24 cellular contexts compared by ENCODE assay signal in genomic region chr4:153510252-153511001, GRCh38. TPM values are rescaled to one million over a fixed set of nuclear protein-coding genes. Genes with fewer than 3 reads are reported as not detected.
A peak's percentile ranks its signal among the peaks of the same experiment; 100 is the strongest.
DNase-seq lines count a peak whose midpoint lies in the region; ATAC-seq, FAIRE-seq and TF ChIP-seq lines count a peak whose summit lies in the region.
"Had no signal": no experiment of that assay in that cellular context is flagged by ENCODE, and none has a peak within 500 bp of the region (broad histone marks: within the 10 kb centered on the region; RNA-seq: fewer than 3 reads in every experiment).

No MANE protein-coding gene starts in this region.

- H3K27me3 ChIP-seq in CD4-positive, alpha-beta memory T cell (ENCODE audit: insufficient read depth, low read length): no peaks in the 10 kb centered on the region
- H3K27me3 ChIP-seq in K562 (ENCODE audit: control insufficient read depth in 2 of 2, insufficient read depth in 2 of 2, low read length in 2 of 2): no peaks in the 10 kb centered on the region
- no peaks in the 10 kb centered on the region for H3K27me3 ChIP-seq in naive thymus-derived CD4-positive, alpha-beta T cell (ENCODE audit: control insufficient read depth in 2 of 2, insufficient read depth in 2 of 2, low read length in 2 of 2)
- H3K27me3 ChIP-seq: pancreas, SJSA1, thyroid gland had no signal

- no peak for TF ChIP-seq RAD21 in K562 (CRISPR knock-in tag; conservative IDR thresholded peaks at IDR 0.05 in 1 of 2, IDR thresholded peaks at IDR 0.05 in 1 of 2)

- intact Hi-C loops in CD4-positive, alpha-beta memory T cell (cut with micrococcal nuclease): no loop called here
- intact Hi-C loops in K562 (cut with micrococcal nuclease): no loop called here
- intact Hi-C loops in naive thymus-derived CD4-positive, alpha-beta T cell (cut with micrococcal nuclease): no loop called here

- BruUV-seq in K562 (replicated peaks; lab: Mats Ljungman, UMichigan): no TSS peak

- peak overlapping the region in 5 of 7 donors; percentile 22 to 64 (median 48) for H3K27ac Mint-ChIP-seq in CD4-positive, alpha-beta memory T cell
- H3K27ac Mint-ChIP-seq in naive thymus-derived CD4-positive, alpha-beta T cell: peak overlapping the region in 6 of 9 donors; percentile 55 to 78 (median 60)

- ATAC-seq in K562: no peak
- ATAC-seq in naive thymus-derived CD4-positive, alpha-beta T cell: no peak
- no peak for ATAC-seq in GM21576 (IDR thresholded peaks at IDR 0.05; ENCODE audit: unreplicated experiment)
- ATAC-seq: CD8-positive, alpha-beta T cell; right cardiac atrium; stimulated activated naive CD8-positive, alpha-beta T cell treated with anti-CD3 and anti-CD28 coated beads, Interleukin-15, amount 100 ng/mL, for 72 hours had no signal

- in situ Hi-C loops in K562 (cut with MboI): no loop called here

- POLR2A ChIA-PET in CD4-positive, alpha-beta memory T cell (lab: Charles Lee; ENCODE audit: partially characterized antibody): interaction anchor here (0.9 to 2.9 kb wide), 2 partner anchors 12 to 22 kb away, joined by 3 to 17 read pairs; no protein-coding TSS in a partner anchor
- POLR2A ChIA-PET in HEK293 (lab: Yijun Ruan, JAX) (no interaction called here), K562 (lab: Yijun Ruan, JAX) (no interaction called here)
- POLR2A ChIA-PET in naive thymus-derived CD4-positive, alpha-beta T cell (lab: Charles Lee): interaction anchor here (0.7 to 1.9 kb wide), 4 partner anchors 10 to 32 kb away, joined by 3 to 6 read pairs (median 4); no protein-coding TSS in a partner anchor

- CTCF ChIA-PET in CD4-positive, alpha-beta memory T cell (lab: Charles Lee; ENCODE audit: partially characterized antibody): interaction anchor here (1.0 to 1.7 kb wide), 3 partner anchors 8 to 28 kb away, joined by 3 to 5 read pairs (median 3); no protein-coding TSS in a partner anchor
- CTCF ChIA-PET in HEK293 (lab: Yijun Ruan, JAX) (interaction anchor here (0.6 kb wide), 1 partner anchor 12 kb away, joined by 3 read pairs; no protein-coding TSS in a partner anchor), K562 (lab: Yijun Ruan, JAX; ENCODE audit: low intra/inter-chr PET ratio) (no interaction called here)
- CTCF ChIA-PET in naive thymus-derived CD4-positive, alpha-beta T cell (lab: Charles Lee): interaction anchor here (0.6 to 1.2 kb wide), 2 partner anchors 41 to 64 kb away, joined by 3 read pairs; no protein-coding TSS in a partner anchor

- no peaks in the 10 kb centered on the region for H3K9me3 Mint-ChIP-seq in CD4-positive, alpha-beta memory T cell
- H3K9me3 Mint-ChIP-seq in naive thymus-derived CD4-positive, alpha-beta T cell: peaks cover 0 to 4% (median 0%) of the 10 kb centered on the region in 11 donors
- H3K9me3 Mint-ChIP-seq: CD8-positive, alpha-beta T cell had no signal

- no peak for TF ChIP-seq EP300 in K562 (IDR thresholded peaks at IDR 0.05; ENCODE audit: low read length)

- no peaks in the 10 kb centered on the region for H3K9me3 ChIP-seq in CD4-positive, alpha-beta memory T cell (ENCODE audit: control insufficient read depth in 1 of 2, low read length in 2 of 2)
- H3K9me3 ChIP-seq in HEK293 (ENCODE audit: control insufficient read depth, insufficient read depth, low read depth, low read length): no peaks in the 10 kb centered on the region
- no peaks in the 10 kb centered on the region for H3K9me3 ChIP-seq in K562 (replicated peaks; ENCODE audit: control insufficient read depth, insufficient read depth, low read depth, low read length)
- no peaks in the 10 kb centered on the region for H3K9me3 ChIP-seq in naive thymus-derived CD4-positive, alpha-beta T cell (ENCODE audit: control insufficient read depth in 2 of 3, low read length in 3 of 3)
- H3K9me3 ChIP-seq: pancreas, SJSA1, thyroid gland had no signal

- H3K27ac ChIP-seq in CD4-positive, alpha-beta memory T cell (ENCODE audit: low read depth, low read length): no peak overlapping the region
- H3K27ac ChIP-seq in HEK293 (ENCODE audit: extremely low read depth, low read depth, low read length): no peak overlapping the region
- H3K27ac ChIP-seq in K562 (ENCODE audit: extremely low read depth, low read depth, low read length): no peak overlapping the region
- H3K27ac ChIP-seq in naive thymus-derived CD4-positive, alpha-beta T cell (ENCODE audit: low read depth, low read length): no peak overlapping the region
- H3K27ac ChIP-seq: SJSA1, thyroid gland had no signal

- TF ChIP-seq POLR2A in K562 (conservative IDR thresholded peaks at IDR 0.05): no peak

- peaks cover 4% of the 10 kb centered on the region; the same call in 1 of the 2 replicates for H4K20me1 ChIP-seq in K562 (replicated peaks; ENCODE audit: control insufficient read depth, insufficient read depth, low read length)

- no peak for TF ChIP-seq CTCF in HEK293 (tag by site-specific recombination; IDR thresholded peaks at IDR 0.05)
- TF ChIP-seq CTCF in K562 (IDR thresholded peaks at IDR 0.05 in 2 of 3, conservative IDR thresholded peaks at IDR 0.05 in 1 of 3; ENCODE audit: insufficient read depth in 2 of 3, low read depth in 1 of 3, low read length in 3 of 3): no peak

- 95% methylated on average over 7 of the region's 7 CpGs for WGBS in K562 (ENCODE audit: insufficient coverage, low coverage, missing lambda C conversion rate)

- FAIRE-seq in K562 (lab: Jason Lieb, UNC): no peak
- FAIRE-seq: pancreas, TTC549 had no signal

- no peak overlapping the region for H3K9ac ChIP-seq in K562 (ENCODE audit: insufficient read depth in 1 of 2, low read depth in 2 of 2, low read length in 2 of 2)

- no peak overlapping the region for H3K4me3 ChIP-seq in CD4-positive, alpha-beta memory T cell (ENCODE audit: low read length in 2 of 2)
- H3K4me3 ChIP-seq in HEK293 (ENCODE audit: low read depth, low read length) (no peak overlapping the region), K562 (no peak overlapping the region)
- no peak overlapping the region for H3K4me3 ChIP-seq in naive thymus-derived CD4-positive, alpha-beta T cell (ENCODE audit: low read length)
- H3K4me3 ChIP-seq: pancreas, SJSA1, thyroid gland had no signal

- H3K36me3 Mint-ChIP-seq in CD4-positive, alpha-beta memory T cell: peaks cover 48 to 59% of the 10 kb centered on the region in 2 donors
- peaks cover 2 to 60% (median 43%) of the 10 kb centered on the region in 5 donors for H3K36me3 Mint-ChIP-seq in naive thymus-derived CD4-positive, alpha-beta T cell

- no peak overlapping the region for H3K4me3 Mint-ChIP-seq in CD4-positive, alpha-beta memory T cell
- peak overlapping the region in 2 of 10 donors; percentile 21 to 34 for H3K4me3 Mint-ChIP-seq in naive thymus-derived CD4-positive, alpha-beta T cell
- H3K4me3 Mint-ChIP-seq: CD8-positive, alpha-beta T cell; stimulated activated naive CD8-positive, alpha-beta T cell treated with anti-CD3 and anti-CD28 coated beads, Interleukin-15, amount 100 ng/mL, for 72 hours had no signal

- H3K9me1 ChIP-seq in K562 (ENCODE audit: control insufficient read depth, insufficient read depth, low read length): no peaks in the 10 kb centered on the region

- H3K4me1 ChIP-seq in CD4-positive, alpha-beta memory T cell (ENCODE audit: insufficient read depth, low read length): peaks cover 64% of the 10 kb centered on the region
- H3K4me1 ChIP-seq in HEK293 (ENCODE audit: control insufficient read depth, insufficient read depth, low read length) (peaks cover 8% of the 10 kb centered on the region), K562 (replicated peaks in 1 of 2; ENCODE audit: control insufficient read depth in 2 of 2, insufficient read depth in 2 of 2, low read length in 2 of 2) (peaks cover 5 to 13% of the 10 kb centered on the region in 2 experiments; a peak in 4 of 5 replicates)
- H3K4me1 ChIP-seq in naive thymus-derived CD4-positive, alpha-beta T cell (ENCODE audit: control insufficient read depth in 2 of 2, insufficient read depth in 2 of 2, low read length in 2 of 2): peaks cover 0 to 53% of the 10 kb centered on the region in 2 donors

- peaks cover 38% of the 10 kb centered on the region; the same call in 2 of the 3 replicates for H3K79me2 ChIP-seq in K562 (ENCODE audit: control insufficient read depth, insufficient read depth, low read length)

- H3K27me3 Mint-ChIP-seq in CD4-positive, alpha-beta memory T cell: no peaks in the 10 kb centered on the region
- no peaks in the 10 kb centered on the region for H3K27me3 Mint-ChIP-seq in naive thymus-derived CD4-positive, alpha-beta T cell
- H3K27me3 Mint-ChIP-seq: stimulated activated naive CD8-positive, alpha-beta T cell treated with anti-CD3 and anti-CD28 coated beads, Interleukin-15, amount 100 ng/mL, for 72 hours had no signal

- H3K4me2 ChIP-seq in K562 (ENCODE audit: insufficient read depth, low read length): no peak overlapping the region

- H3K36me3 ChIP-seq in CD4-positive, alpha-beta memory T cell (ENCODE audit: insufficient read depth, low read length): no peaks in the 10 kb centered on the region
- H3K36me3 ChIP-seq in HEK293 (ENCODE audit: control insufficient read depth in 2 of 2, insufficient read depth in 1 of 2, low read length in 2 of 2): peaks cover 0 to 6% of the 10 kb centered on the region in 2 experiments; a peak in 1 of 3 replicates
- H3K36me3 ChIP-seq in K562 (ENCODE audit: control insufficient read depth, insufficient read depth, low read length): peaks cover 15% of the 10 kb centered on the region; the same call in 1 of the 3 replicates
- peaks cover 0 to 18% (median 4%) of the 10 kb centered on the region in 3 experiments for H3K36me3 ChIP-seq in naive thymus-derived CD4-positive, alpha-beta T cell (ENCODE audit: control insufficient read depth in 2 of 3, insufficient read depth in 3 of 3, low read length in 3 of 3)
- H3K36me3 ChIP-seq: pancreas, SJSA1, thyroid gland had no signal

- H3K4me1 Mint-ChIP-seq in CD4-positive, alpha-beta memory T cell: peaks cover 56 to 83% (median 65%) of the 10 kb centered on the region in 4 donors
- H3K4me1 Mint-ChIP-seq in naive thymus-derived CD4-positive, alpha-beta T cell: peaks cover 47 to 99% (median 84%) of the 10 kb centered on the region in 7 donors

- DNase-seq in CD4-positive, alpha-beta memory T cell: no peak
- DNase-seq in K562 (ENCODE audit: extremely low read depth in 1 of 4, low spot score in 3 of 4) (no peak), globus pallidus (ENCODE audit: low spot score) (no peak), GM19240 (ENCODE audit: insufficient read length, low spot score) (no peak), foreskin melanocyte (no peak)
- peak in 1 of 9 donors; percentile 3 for DNase-seq in naive thymus-derived CD4-positive, alpha-beta T cell
- DNase-seq: activated naive CD4-positive, alpha-beta T cell treated with anti-CD3 and anti-CD28 coated beads, Interleukin-2, amount 50 U/mL, for 16 hours; activated T-cell treated with anti-CD3 and anti-CD28 coated beads, Interleukin-2, amount 50 U/mL, for 48 hours; CD8-positive, alpha-beta T cell; cerebellar nuclear complex; erythroblast; GOT3; NCI-H1694; NCI-H2171; pancreas; right cardiac atrium; stimulated activated CD4-positive, alpha-beta T cell treated with anti-CD3 and anti-CD28 coated beads, Interleukin-4, amount 100 ng/mL, for 4 hours; stimulated activated naive CD8-positive, alpha-beta T cell treated with anti-CD3 and anti-CD28 coated beads, Interleukin-15, amount 100 ng/mL, for 72 hours; T-helper 1 cell; thyroid gland had no signal

- H2AFZ ChIP-seq in K562 (ENCODE audit: low read depth, low read length): no peak overlapping the region

RNA-seq across cellular contexts. Expression of gene TMEM131L, which starts 44.3 kb away (rescaled TPM):
- total RNA-seq in CD4-positive, alpha-beta memory T cell: 10 to 100 TPM; 62.5 to 65.6 TPM
- 10 to 100 TPM; 20.8 to 43.8 TPM for polyA plus RNA-seq in CD4-positive, alpha-beta memory T cell
- total RNA-seq in K562 (2011; cell fraction: chromatin; rRNA removed; ENCODE audit: low replicate concordance): 67.0 and 118 TPM in 2 replicates
- 37.9 and 39.4 TPM in 2 replicates for total RNA-seq in K562 (2011; cell fraction: nucleolus; rRNA removed)
- 60.0 and 67.7 TPM in 2 replicates for total RNA-seq in K562 (2011; cell fraction: nucleoplasm; rRNA removed)
- total RNA-seq in K562 (2014; rRNA removed) (12.9 and 13.2 TPM in 2 replicates), K562 (2014; rRNA removed; fragmentation: Illumina TruSeq; extraction: Trizol) (15.0 and 16.0 TPM in 2 replicates), K562 (2015; rRNA removed; fragmentation: Illumina TruSeq; extraction: Trizol) (15.6 and 18.8 TPM in 2 replicates), K562 (2021) (18.6 and 20.8 TPM in 2 replicates)
- polyA plus RNA-seq in K562 (2011; rRNA removed) (9.7 and 10.0 TPM in 2 replicates), K562 (2014; fragmentation: Illumina TruSeq; extraction: Trizol) (13.1 and 15.4 TPM in 2 replicates), K562 (2014; fragmentation: Nextera tagmentation; extraction: Ambion mirVana) (1 to 10 TPM; 1.2 to 1.6 TPM), K562 (2014; rRNA removed) (6.9 and 7.5 TPM in 2 replicates)
- polyA plus RNA-seq in K562 (2011; cell fraction: cytosol; rRNA removed): 6.9 and 9.0 TPM in 2 replicates
- 23.1 and 24.6 TPM in 2 replicates for polyA plus RNA-seq in K562 (2011; cell fraction: nucleus; rRNA removed)
- 10.8 and 11.2 TPM in 2 replicates for polyA plus RNA-seq in K562 (2012)
- 25.0 and 34.9 TPM in 2 replicates for polyA minus RNA-seq in K562 (2011; rRNA and poly(A)+ RNA removed)
- polyA minus RNA-seq in K562 (2011; cell fraction: cytosol; rRNA and poly(A)+ RNA removed): 11.2 and 18.8 TPM in 2 replicates
- polyA minus RNA-seq in K562 (2011; cell fraction: nucleus; rRNA and poly(A)+ RNA removed): 35.5 and 61.0 TPM in 2 replicates
- 100 to 1,000 TPM in 2 of 5 experiments, 10 to 100 TPM in 3; 45.8 to 111 (median 97.7) TPM for total RNA-seq in naive thymus-derived CD4-positive, alpha-beta T cell
- polyA plus RNA-seq in naive thymus-derived CD4-positive, alpha-beta T cell: 10 to 100 TPM; 45.7 to 59.9 TPM

Comparison
In these comparisons a context has a peak if more than half of its experiments do, and no peak if none do; other contexts are left out.
1. POLR2A ChIA-PET loops: an anchor here in CD4-positive, alpha-beta memory T cell (0.9 to 2.9 kb wide) and naive thymus-derived CD4-positive, alpha-beta T cell (0.7 to 1.9 kb wide); none called in HEK293 and K562.